ENCODE assay signal across 8 cellular contexts in genomic region chr5:103232393-103232999, GRCh38. TPM values are rescaled to one million over a fixed set of nuclear protein-coding genes. Genes with fewer than 3 reads are reported as not detected.
DNase-seq lines count a peak whose midpoint lies in the region; ATAC-seq, FAIRE-seq and TF ChIP-seq lines count a peak whose summit lies in the region.

No MANE protein-coding gene starts in this region.

- TF ChIP-seq POLR2A in K562 (conservative IDR thresholded peaks at IDR 0.05): no peak

- H3K79me2 ChIP-seq in K562 (ENCODE audit: control insufficient read depth, insufficient read depth, low read length): no peaks in the 10 kb centered on the region

- H3K9me1 ChIP-seq in K562 (ENCODE audit: control insufficient read depth, insufficient read depth, low read length): no peaks in the 10 kb centered on the region

- no peaks in the 10 kb centered on the region; the same call in 1 of the 2 replicates for H3K36me3 ChIP-seq in BE2C
- no peaks in the 10 kb centered on the region for H3K36me3 ChIP-seq in K562 (ENCODE audit: control insufficient read depth, insufficient read depth, low read length)
- H3K36me3 ChIP-seq in left lung: no peaks in the 10 kb centered on the region

- CTCF ChIA-PET in K562 (lab: Yijun Ruan, JAX; ENCODE audit: low intra/inter-chr PET ratio): interaction anchor here (1.6 to 4.2 kb wide), 2 partner anchors 243 to 245 kb away, joined by 5 to 27 read pairs; no protein-coding TSS in a partner anchor

- peak; percentile 89 to 92 for TF ChIP-seq RAD21 in K562 (CRISPR knock-in tag; conservative IDR thresholded peaks at IDR 0.05 in 1 of 2, IDR thresholded peaks at IDR 0.05 in 1 of 2)

- no peak overlapping the region for H2AFZ ChIP-seq in K562 (ENCODE audit: low read depth, low read length)

- no peaks in the 10 kb centered on the region for H4K20me1 ChIP-seq in K562 (replicated peaks; ENCODE audit: control insufficient read depth, insufficient read depth, low read length)

- intact Hi-C loops in K562 (cut with micrococcal nuclease): loop anchor here (1.0 to 10.0 kb wide), 3 partner anchors 62 to 243 kb away; no protein-coding TSS in a partner anchor
- intact Hi-C loops in left lung (cut with DNase I): loop anchor here in 1 of 2 donors (5.0 kb wide), 1 partner anchor 245 kb away; no protein-coding TSS in a partner anchor

- peak; percentile 89 for TF ChIP-seq CTCF in BE2C (IDR thresholded peaks at IDR 0.05; ENCODE audit: low read depth, low read length)
- TF ChIP-seq CTCF in GM12875 (IDR thresholded peaks at IDR 0.05; ENCODE audit: borderline replicate concordance, insufficient read depth, low read depth, low read length): peak; percentile 62; the same call in 1 of the 2 replicates
- TF ChIP-seq CTCF in K562 (IDR thresholded peaks at IDR 0.05 in 2 of 3, conservative IDR thresholded peaks at IDR 0.05 in 1 of 3; ENCODE audit: insufficient read depth in 2 of 3, low read depth in 1 of 3, low read length in 3 of 3): peak; percentile 64 to 81 (median 67)
- peak; percentile 50 to 83 for TF ChIP-seq CTCF in left lung (IDR thresholded peaks at IDR 0.05)

- H3K4me2 ChIP-seq in K562 (ENCODE audit: insufficient read depth, low read length): no peak overlapping the region

- FAIRE-seq in K562 (lab: Jason Lieb, UNC): peak; percentile 83

- ATAC-seq in HG02763 (IDR thresholded peaks at IDR 0.05; ENCODE audit: unreplicated experiment): peak; percentile 64
- ATAC-seq in K562: peak; percentile 96
- ATAC-seq in left lung: peak; percentile 95

- in situ Hi-C loops in K562 (cut with MboI): loop anchor here (5.0 kb wide), 1 partner anchor 240 kb away; no protein-coding TSS in a partner anchor

- H3K27me3 ChIP-seq in BE2C (no peaks in the 10 kb centered on the region), K562 (ENCODE audit: control insufficient read depth in 2 of 2, insufficient read depth in 2 of 2, low read length in 2 of 2) (peaks cover 0 to 4% of the 10 kb centered on the region in 2 experiments; a peak in 2 of 5 replicates), left lung (no peaks in the 10 kb centered on the region)

- WGBS in K562 (ENCODE audit: insufficient coverage, low coverage, missing lambda C conversion rate): 52% methylated on average over 7 of the region's 7 CpGs

- H3K4me3 ChIP-seq in BE2C (ENCODE audit: low read depth, low read length) (no peak overlapping the region), GM12875 (ENCODE audit: low read depth, low read length) (no peak overlapping the region), K562 (no peak overlapping the region), left lung (no peak overlapping the region)

- no peak for TF ChIP-seq EP300 in K562 (IDR thresholded peaks at IDR 0.05; ENCODE audit: low read length)

- no TSS peak for BruUV-seq in K562 (replicated peaks; lab: Mats Ljungman, UMichigan)

- DNase-seq in BE2C (peak; percentile 39), NCI-H1105 (lab: John Stamatoyannopoulos, UW) (peak; percentile 5), K562 (ENCODE audit: extremely low read depth in 1 of 4, low spot score in 3 of 4) (peak; percentile 32 to 52 (median 39)), left lung (no peak), T-helper 9 cell (no peak)
- DNase-seq in stimulated activated CD4-positive, alpha-beta T cell treated with anti-CD3 and anti-CD28 coated beads, Interleukin-4, amount 100 ng/mL, for 4 hours: no peak

- POLR2A ChIA-PET in K562 (lab: Yijun Ruan, JAX): interaction anchor here (1.1 kb wide), 1 partner anchor 8 kb away, joined by 4 read pairs; no protein-coding TSS in a partner anchor

- H3K4me1 ChIP-seq in BE2C (no peaks in the 10 kb centered on the region), K562 (replicated peaks in 1 of 2; ENCODE audit: control insufficient read depth in 2 of 2, insufficient read depth in 2 of 2, low read length in 2 of 2) (no peaks in the 10 kb centered on the region), left lung (no peaks in the 10 kb centered on the region)

- H3K27ac ChIP-seq in K562 (ENCODE audit: extremely low read depth, low read depth, low read length) (no peak overlapping the region), left lung (no peak overlapping the region)

- H3K9me3 ChIP-seq in BE2C (no peaks in the 10 kb centered on the region), K562 (replicated peaks; ENCODE audit: control insufficient read depth, insufficient read depth, low read depth, low read length) (no peaks in the 10 kb centered on the region), left lung (no peaks in the 10 kb centered on the region)

- no peak overlapping the region for H3K9ac ChIP-seq in K562 (ENCODE audit: insufficient read depth in 1 of 2, low read depth in 2 of 2, low read length in 2 of 2)

TF ChIP-seq in K562, 482 proteins besides CTCF, POLR2A, EP300 and RAD21 (continues in another document):
- TF ChIP-seq SMC3 (conservative IDR thresholded peaks at IDR 0.05; ENCODE audit: insufficient read depth, low read depth, low read length): peak; percentile 70; the same call in 1 of the 2 replicates
- no peak for TF ChIP-seq DDX20 (tag; IDR thresholded peaks at IDR 0.05; ENCODE audit: low read depth)
- TF ChIP-seq NFE2 (IDR thresholded peaks at IDR 0.05; ENCODE audit: low read depth): peak; percentile 57
- TF ChIP-seq DEAF1 (CRISPR knock-in tag; IDR thresholded peaks at IDR 0.05): peak; percentile 79
- no peak for TF ChIP-seq ELK3 (CRISPR knock-in tag; IDR thresholded peaks at IDR 0.05)
- TF ChIP-seq HDAC2 (IDR thresholded peaks at IDR 0.05): no peak
- no peak for TF ChIP-seq FOXP4 (CRISPR knock-in tag; IDR thresholded peaks at IDR 0.05; ENCODE audit: borderline replicate concordance)
- TF ChIP-seq IRF1 (CRISPR knock-in tag; IDR thresholded peaks at IDR 0.05; ENCODE audit: borderline replicate concordance): no peak

RNA-seq across cellular contexts. Expression of gene MACIR, which starts 26.1 kb away (rescaled TPM):
- 21.3 TPM for polyA plus RNA-seq in BE2C (2012; ENCODE audit: insufficient read depth, insufficient read length, low read depth)
- 5.9 and 8.4 TPM in 2 replicates for total RNA-seq in K562 (2011; cell fraction: chromatin; rRNA removed; ENCODE audit: low replicate concordance)
- total RNA-seq in K562 (2011; cell fraction: nucleolus; rRNA removed): 2.3 and 3.8 TPM in 2 replicates
- 7.5 and 10.8 TPM in 2 replicates for total RNA-seq in K562 (2011; cell fraction: nucleoplasm; rRNA removed)
- total RNA-seq in K562 (2014; rRNA removed) (6.2 and 8.6 TPM in 2 replicates), K562 (2014; rRNA removed; fragmentation: Illumina TruSeq; extraction: Trizol) (10.3 and 10.6 TPM in 2 replicates), K562 (2015; rRNA removed; fragmentation: Illumina TruSeq; extraction: Trizol) (9.4 and 10.6 TPM in 2 replicates), K562 (2021) (9.4 and 10.5 TPM in 2 replicates), left lung (1 to 10 TPM; 7.0 to 8.0 TPM)
- polyA plus RNA-seq in K562 (2011; rRNA removed) (9.5 and 9.9 TPM in 2 replicates), K562 (2014; fragmentation: Illumina TruSeq; extraction: Trizol) (10.4 and 11.6 TPM in 2 replicates), K562 (2014; fragmentation: Nextera tagmentation; extraction: Ambion mirVana) (1 to 10 TPM; 1.4 to 2.7 TPM), K562 (2014; rRNA removed) (8.1 and 9.3 TPM in 2 replicates)
- 5.0 and 5.9 TPM in 2 replicates for polyA plus RNA-seq in K562 (2011; cell fraction: cytosol; rRNA removed)
- polyA plus RNA-seq in K562 (2011; cell fraction: nucleus; rRNA removed): 7.1 and 7.6 TPM in 2 replicates
- polyA plus RNA-seq in K562 (2012): 7.0 TPM in 2 replicates
- 12.7 and 12.8 TPM in 2 replicates for polyA minus RNA-seq in K562 (2011; rRNA and poly(A)+ RNA removed)
- polyA minus RNA-seq in K562 (2011; cell fraction: cytosol; rRNA and poly(A)+ RNA removed): 4.8 and 6.3 TPM in 2 replicates
- 4.8 and 8.6 TPM in 2 replicates for polyA minus RNA-seq in K562 (2011; cell fraction: nucleus; rRNA and poly(A)+ RNA removed)

Comparison
In these comparisons a context has a peak if more than half of its experiments do, and no peak if none do; other contexts are left out.
1. DNase-seq: peak in BE2C (single experiment), NCI-H1105 (single experiment) and K562 (4 of 4); none in left lung (0 of 2), T-helper 9 cell (single experiment) and stimulated activated CD4-positive, alpha-beta T cell treated with anti-CD3 and anti-CD28 coated beads, Interleukin-4, amount 100 ng/mL, for 4 hours (0 of 2).
2. Peak in every context shown above with its lines, with median percentiles within 50 percentile points of each other: CTCF ChIP-seq and ATAC-seq.